ENCODE assay signal across 18 cellular contexts in the genomic region with DNA sequence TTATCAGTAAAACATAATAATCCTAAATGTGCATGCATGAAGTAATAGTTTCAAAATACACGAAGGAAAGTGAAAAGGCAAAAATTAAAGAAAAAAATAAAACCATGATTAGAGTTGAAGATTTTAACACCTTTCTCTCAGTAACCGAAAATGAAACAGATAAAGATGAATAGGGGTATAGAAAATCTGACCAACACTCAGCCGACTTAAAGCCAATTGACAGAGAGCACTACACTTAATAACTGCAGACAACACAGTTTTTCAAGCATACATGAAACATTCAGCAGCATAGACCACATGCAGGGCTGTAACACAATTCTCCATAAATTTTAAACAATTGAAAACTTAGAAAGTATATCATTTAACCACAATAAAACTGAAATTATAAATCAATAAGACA.
DNase-seq lines count a peak whose midpoint lies in the region; ATAC-seq and TF ChIP-seq lines count a peak whose summit lies in the region.
"Had no signal": no experiment of that assay in that cellular context is flagged by ENCODE, and none has a peak within 500 bp of the region (broad histone marks: within the 10 kb centered on the region; RNA-seq: fewer than 3 reads in every experiment).

No MANE protein-coding gene starts in this region.

- H3K4me3 ChIP-seq in IMR-90 (ENCODE audit: insufficient read depth, low read depth, low read length) (no peak overlapping the region), Panc1 (ENCODE audit: low read depth in 2 of 2, low read length in 2 of 2) (no peak overlapping the region)
- H3K4me3 ChIP-seq: BLaER1, GM23338 had no signal

- peaks cover 20 to 21% (median 21%) of the 10 kb centered on the region in 3 donors for H3K36me3 Mint-ChIP-seq in immature natural killer cell

- H3K36me3 ChIP-seq in IMR-90 (ENCODE audit: control insufficient read depth, insufficient read depth, low read length) (no peaks in the 10 kb centered on the region), Panc1 (ENCODE audit: control insufficient read depth, insufficient read depth, low read length) (no peaks in the 10 kb centered on the region)
- H3K36me3 ChIP-seq: BLaER1 had no signal

- H3K18ac ChIP-seq in IMR-90 (ENCODE audit: low read depth, low read length) = no peak overlapping the region

- H3K27ac Mint-ChIP-seq in immature natural killer cell = peak overlapping the region in 4 of 6 donors; percentile 9 to 27 (median 24)
- H3K27ac Mint-ChIP-seq: B cell; CD4-positive, CD25-positive, alpha-beta regulatory T cell; CD8-positive, alpha-beta T cell; GM23338; H9 had no signal

- in situ Hi-C loops in IMR-90 (cut with MboI; ENCODE audit: low sequenced_read_pairs) (no loop called here), Panc1 (cut with HindIII; ENCODE audit: low pct_unique_long_range_greater_than_20kb, low sequenced_read_pairs) (no loop called here)

- no peak overlapping the region for H3K23ac ChIP-seq in IMR-90 (ENCODE audit: low read depth, low read length)

- DNase-seq in IMR-90 (no peak), Panc1 (ENCODE audit: low read depth, low spot score) (no peak), immature natural killer cell (peak in 2 of 3 donors; percentile 7 to 12), NCI-H128 (lab: John Stamatoyannopoulos, UW; ENCODE audit: unreplicated experiment) (no peak), NCI-H526 (lab: John Stamatoyannopoulos, UW) (no peak)
- DNase-seq in activated naive CD4-positive, alpha-beta T cell treated with Interleukin-2 at 50 U/mL for 16 hours = no peak
- DNase-seq: Caco-2; CD4-positive, CD25-positive, alpha-beta regulatory T cell; CD8-positive, alpha-beta T cell; DMS153; DND-41; H9 had no signal

- no peak for TF ChIP-seq RAD21 in IMR-90 (IDR thresholded peaks at IDR 0.05; ENCODE audit: low read length)

- no peak overlapping the region for H3K4me2 ChIP-seq in IMR-90 (ENCODE audit: low read depth, low read length)
- H3K4me2 ChIP-seq: BLaER1, GM23338 had no signal

- no peaks in the 10 kb centered on the region for H4K20me1 ChIP-seq in IMR-90 (ENCODE audit: insufficient read depth, low read length)
- H4K20me1 ChIP-seq: BLaER1 had no signal

- peaks cover 2% of the 10 kb centered on the region; the same call in 1 of the 2 replicates for H3K9me3 ChIP-seq in IMR-90 (ENCODE audit: control insufficient read depth, insufficient read depth, low read length)
- peaks cover 42% of the 10 kb centered on the region; the same call in 1 of the 2 replicates for H3K9me3 ChIP-seq in Panc1 (ENCODE audit: control insufficient read depth, insufficient read depth, low read depth, low read length)

- peaks cover 0 to 9% (median 7%) of the 10 kb centered on the region in 6 donors for H3K9me3 Mint-ChIP-seq in immature natural killer cell

- H3K4ac ChIP-seq in IMR-90 (ENCODE audit: low read depth, low read length) = no peak overlapping the region

- no peak overlapping the region for H4K8ac ChIP-seq in IMR-90 (ENCODE audit: low read depth in 2 of 2, low read length in 2 of 2)

- peak overlapping the region in 3 of 5 donors; percentile 18 to 58 (median 33) for H3K4me3 Mint-ChIP-seq in immature natural killer cell
- H3K4me3 Mint-ChIP-seq: B cell; CD4-positive, CD25-positive, alpha-beta regulatory T cell; CD8-positive, alpha-beta T cell; GM23338; H9 had no signal

- H3K27ac ChIP-seq in IMR-90 (ENCODE audit: insufficient read depth, low read length) = no peak overlapping the region
- peak overlapping the region; percentile 54; the same call in 1 of the 2 replicates for H3K27ac ChIP-seq in Panc1 (ENCODE audit: low read length)
- H3K27ac ChIP-seq: 22Rv1, BLaER1, C4-2B had no signal

- H2BK120ac ChIP-seq in IMR-90 (ENCODE audit: low read depth, low read length) = no peak overlapping the region

- H2AFZ ChIP-seq in IMR-90 (replicated peaks; ENCODE audit: low read length, poor library complexity) = no peak overlapping the region
- H2AFZ ChIP-seq: GM23338 had no signal

- no peak overlapping the region for H3K9ac ChIP-seq in IMR-90 (ENCODE audit: low read depth, low read length)
- H3K9ac ChIP-seq: BLaER1 had no signal

- no peak overlapping the region for H4K91ac ChIP-seq in IMR-90 (ENCODE audit: insufficient read depth, low read depth, low read length)

- H3K27me3 ChIP-seq in IMR-90 (ENCODE audit: control insufficient read depth, insufficient read depth, low read length) (no peaks in the 10 kb centered on the region), Panc1 (ENCODE audit: control insufficient read depth, insufficient read depth, low read length) (no peaks in the 10 kb centered on the region)
- H3K27me3 ChIP-seq: BLaER1 had no signal

- H3K9me1 ChIP-seq in IMR-90 (ENCODE audit: insufficient read depth, low read length) = peaks cover 5% of the 10 kb centered on the region

- intact Hi-C loops in IMR-90 (cut with micrococcal nuclease) = no loop called here
- intact Hi-C loops in Panc1 (cut with micrococcal nuclease; ENCODE audit: unreplicated experiment) = no loop called here

- no peak overlapping the region for H3K14ac ChIP-seq in IMR-90 (replicated peaks; ENCODE audit: low read depth, low read length)

- no peak overlapping the region for H2BK20ac ChIP-seq in IMR-90 (ENCODE audit: low read depth, low read length)

- H3K4me1 Mint-ChIP-seq in immature natural killer cell = peaks cover 5 to 18% of the 10 kb centered on the region in 2 donors
- H3K4me1 Mint-ChIP-seq: B cell, GM23338 had no signal

- no peak overlapping the region for H2AK9ac ChIP-seq in IMR-90 (replicated peaks; ENCODE audit: low read depth, low read length, poor library complexity)

- POLR2A ChIA-PET in IMR-90 (lab: Charles Lee; ENCODE audit: unreplicated experiment) (no interaction called here), Panc1 (lab: Charles Lee) (no interaction called here)

- no peak for TF ChIP-seq CTCF in IMR-90 (conservative IDR thresholded peaks at IDR 0.05; ENCODE audit: low read depth, low read length)
- no peak for TF ChIP-seq CTCF in Panc1 (IDR thresholded peaks at IDR 0.05)

- no CpG with 5 or more reads among the region's 3 CpGs for WGBS in IMR-90 (ENCODE audit: extremely low coverage in 2 of 2, insufficient read length in 1 of 2), 2 experiments

- no peak overlapping the region for H3K56ac ChIP-seq in IMR-90 (ENCODE audit: extremely low read depth, insufficient read depth, low read length)

- CTCF ChIA-PET in IMR-90 (lab: Yijun Ruan, JAX) (no interaction called here), Panc1 (lab: Charles Lee) (no interaction called here)

- peak overlapping the region; percentile 76; the same call in 1 of the 3 replicates for H2BK15ac ChIP-seq in IMR-90 (ENCODE audit: low read depth, low read length)

- dilution Hi-C loops in IMR-90 (cut with HindIII; ENCODE audit: low sequenced_read_pairs, unreplicated experiment) = no loop called here

- H4K5ac ChIP-seq in IMR-90 (ENCODE audit: low read depth, low read length) = no peak overlapping the region

- peaks cover 0 to 2% (median 1%) of the 10 kb centered on the region in 3 donors for H3K27me3 Mint-ChIP-seq in immature natural killer cell (ENCODE audit: low read depth in 3 of 3)
- H3K27me3 Mint-ChIP-seq: B cell; CD4-positive, CD25-positive, alpha-beta regulatory T cell had no signal

- ATAC-seq in IMR-90 (ENCODE audit: low read depth) (no peak), Panc1 (no peak)
- ATAC-seq: CD8-positive, alpha-beta T cell; GM23338; HCT116 had no signal

- H3K4me1 ChIP-seq in IMR-90 (ENCODE audit: control insufficient read depth, insufficient read depth, low read length) (peaks cover 6% of the 10 kb centered on the region), Panc1 (ENCODE audit: control insufficient read depth, insufficient read depth, low read length) (peaks cover 9% of the 10 kb centered on the region)
- H3K4me1 ChIP-seq: BLaER1, Caco-2 had no signal

- no peak for TF ChIP-seq POLR2A in IMR-90 (IDR thresholded peaks at IDR 0.05; ENCODE audit: low read depth, low read length)

- peaks cover 0 to 5% of the 10 kb centered on the region in 2 experiments; a peak in 2 of 4 replicates for H3K79me1 ChIP-seq in IMR-90 (ENCODE audit: low read depth in 1 of 2, low read length in 2 of 2)

- no peak overlapping the region for H2BK5ac ChIP-seq in IMR-90 (ENCODE audit: low read depth, low read length, poor library complexity, severe bottlenecking)

- no TSS peak for BruUV-seq in IMR-90 (replicated peaks; lab: Mats Ljungman, UMichigan)
- no TSS peak for BruUV-seq in Panc1 (replicated peaks; lab: Mats Ljungman, UMichigan)

- H2AK5ac ChIP-seq in IMR-90 (ENCODE audit: low read depth, low read length) = no peak overlapping the region

TF ChIP-seq in IMR-90, 13 proteins besides CTCF, POLR2A, EP300 and RAD21 (continues in another document):
- TF ChIP-seq, protein P1, sequence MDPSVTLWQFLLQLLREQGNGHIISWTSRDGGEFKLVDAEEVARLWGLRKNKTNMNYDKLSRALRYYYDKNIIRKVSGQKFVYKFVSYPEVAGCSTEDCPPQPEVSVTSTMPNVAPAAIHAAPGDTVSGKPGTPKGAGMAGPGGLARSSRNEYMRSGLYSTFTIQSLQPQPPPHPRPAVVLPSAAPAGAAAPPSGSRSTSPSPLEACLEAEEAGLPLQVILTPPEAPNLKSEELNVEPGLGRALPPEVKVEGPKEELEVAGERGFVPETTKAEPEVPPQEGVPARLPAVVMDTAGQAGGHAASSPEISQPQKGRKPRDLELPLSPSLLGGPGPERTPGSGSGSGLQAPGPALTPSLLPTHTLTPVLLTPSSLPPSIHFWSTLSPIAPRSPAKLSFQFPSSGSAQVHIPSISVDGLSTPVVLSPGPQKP (IDR thresholded peaks at IDR 0.05; ENCODE audit: borderline replicate concordance, low read depth, low read length) = no peak
- TF ChIP-seq RCOR1 (IDR thresholded peaks at IDR 0.05; ENCODE audit: insufficient replicate concordance, low read length) (no peak), FOS (IDR thresholded peaks at IDR 0.05; ENCODE audit: low read depth, low read length) (no peak), CEBPB (IDR thresholded peaks at IDR 0.05; ENCODE audit: low read depth, low read length) (no peak), MAZ (IDR thresholded peaks at IDR 0.05; ENCODE audit: borderline replicate concordance, low read depth, low read length) (no peak), SMC3 (IDR thresholded peaks at IDR 0.05; ENCODE audit: low read depth, low read length) (no peak), MAFK (IDR thresholded peaks at IDR 0.05; ENCODE audit: low read depth, low read length) (no peak), BHLHE40 (IDR thresholded peaks at IDR 0.05; ENCODE audit: low read depth, low read length) (no peak), NFE2L2 (IDR thresholded peaks at IDR 0.05; ENCODE audit: low read depth, low read length) (no peak), RFX5 (IDR thresholded peaks at IDR 0.05; ENCODE audit: low read depth, low read length) (no peak), CHD1 (IDR thresholded peaks at IDR 0.05; ENCODE audit: low read depth, low read length) (no peak)
- TF ChIP-seq, protein P2, sequence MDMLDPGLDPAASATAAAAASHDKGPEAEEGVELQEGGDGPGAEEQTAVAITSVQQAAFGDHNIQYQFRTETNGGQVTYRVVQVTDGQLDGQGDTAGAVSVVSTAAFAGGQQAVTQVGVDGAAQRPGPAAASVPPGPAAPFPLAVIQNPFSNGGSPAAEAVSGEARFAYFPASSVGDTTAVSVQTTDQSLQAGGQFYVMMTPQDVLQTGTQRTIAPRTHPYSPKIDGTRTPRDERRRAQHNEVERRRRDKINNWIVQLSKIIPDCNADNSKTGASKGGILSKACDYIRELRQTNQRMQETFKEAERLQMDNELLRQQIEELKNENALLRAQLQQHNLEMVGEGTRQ (IDR thresholded peaks at IDR 0.05; ENCODE audit: low read depth, low read length) = no peak

Comparison
In these comparisons a context has a peak if more than half of its experiments do, and no peak if none do; other contexts are left out.
1. DNase-seq: peak in immature natural killer cell (2 of 3); none in IMR-90 (single experiment), Panc1 (single experiment), NCI-H128 (single experiment), activated naive CD4-positive, alpha-beta T cell treated with Interleukin-2 at 50 U/mL for 16 hours (single experiment) and NCI-H526 (0 of 2).